16 cellular contexts compared by ENCODE assay signal in the genomic region with DNA sequence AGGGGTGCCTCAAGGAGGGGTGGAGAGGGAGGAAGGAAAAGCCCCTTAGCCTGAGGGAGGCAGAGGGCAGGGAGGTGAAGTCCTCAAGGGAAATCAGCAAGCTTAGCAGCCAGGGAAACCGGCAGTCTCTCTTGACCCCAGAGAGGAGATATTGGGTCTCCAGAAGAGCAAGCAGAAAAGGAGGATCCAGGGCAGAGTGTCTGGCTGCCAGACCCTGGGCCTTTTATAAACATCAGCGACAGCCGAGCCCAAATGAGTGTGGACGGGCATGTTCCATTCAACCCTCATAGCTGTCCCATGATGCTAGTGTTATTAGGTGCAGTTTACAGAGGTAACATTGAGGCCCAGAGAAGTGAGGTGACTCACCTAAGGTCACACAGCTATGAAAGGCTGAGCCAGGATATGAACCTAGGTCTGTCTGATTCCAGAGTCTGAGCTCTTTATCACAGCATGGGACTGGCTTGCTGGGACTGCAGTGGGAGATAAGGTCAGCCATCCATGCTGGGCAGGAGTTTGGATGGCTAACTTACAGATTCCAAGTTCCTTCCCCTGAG.
"Had no signal": no experiment of that assay in that cellular context is flagged by ENCODE, and none has a peak within 500 bp of the region (broad histone marks: within the 10 kb centered on the region; RNA-seq: fewer than 3 reads in every experiment).

No MANE protein-coding gene starts in this region.

- H3K36me3 ChIP-seq: heart left ventricle, neutrophil had no signal

- H3K9me3 ChIP-seq: heart left ventricle, neutrophil, testis had no signal

- FAIRE-seq: colon, endothelial cell of umbilical vein, frontal cortex had no signal

- DNase-seq: activated CD4-positive, alpha-beta T cell treated with anti-CD3 and anti-CD28 coated beads, Interleukin-2, amount 50 U/mL, for 4 hours; activated CD8-positive, alpha-beta memory T cell treated with anti-CD3 and anti-CD28 coated beads, Interleukin-2, amount 10 ng/mL, durations not matched to agents 7 days and 5 days; activated gamma-delta T cell; activated T-cell treated with anti-CD3 and anti-CD28 coated beads, Interleukin-2, amount 50 U/mL, for 72 hours; naive thymus-derived CD4-positive, alpha-beta T cell; stimulated activated naive CD8-positive, alpha-beta T cell treated with anti-CD3 and anti-CD28 coated beads, Interleukin-15, amount 100 ng/mL, for 72 hours; T-helper 9 cell had no signal

- ATAC-seq: activated CD4-positive, CD25-positive, alpha-beta regulatory T cell treated with anti-CD3 and anti-CD28 coated beads, Interleukin-2, amount 50 U/mL, for 24 hours; activated CD8-positive, alpha-beta memory T cell treated with anti-CD3 and anti-CD28 coated beads, Interleukin-2, amount 10 ng/mL, durations not matched to agents 7 days and 5 days; activated naive CD4-positive, alpha-beta T cell treated with anti-CD3 and anti-CD28 coated beads, Interleukin-2, amount 50 U/mL, for 72 hours; activated T-cell treated with anti-CD3 and anti-CD28 coated beads, Interleukin-2, amount 50 U/mL, for 72 hours; naive thymus-derived CD4-positive, alpha-beta T cell; stimulated activated naive CD8-positive, alpha-beta T cell treated with anti-CD3 and anti-CD28 coated beads, Interleukin-15, amount 100 ng/mL, for 72 hours; T-cell had no signal

- H3K27ac ChIP-seq: neutrophil, testis had no signal

- H3K27me3 ChIP-seq: heart left ventricle, neutrophil, testis had no signal

- H3K4me3 ChIP-seq: heart left ventricle, testis had no signal
